Comparison of ENCODE assay signal across 17 cellular contexts in the genomic region with DNA sequence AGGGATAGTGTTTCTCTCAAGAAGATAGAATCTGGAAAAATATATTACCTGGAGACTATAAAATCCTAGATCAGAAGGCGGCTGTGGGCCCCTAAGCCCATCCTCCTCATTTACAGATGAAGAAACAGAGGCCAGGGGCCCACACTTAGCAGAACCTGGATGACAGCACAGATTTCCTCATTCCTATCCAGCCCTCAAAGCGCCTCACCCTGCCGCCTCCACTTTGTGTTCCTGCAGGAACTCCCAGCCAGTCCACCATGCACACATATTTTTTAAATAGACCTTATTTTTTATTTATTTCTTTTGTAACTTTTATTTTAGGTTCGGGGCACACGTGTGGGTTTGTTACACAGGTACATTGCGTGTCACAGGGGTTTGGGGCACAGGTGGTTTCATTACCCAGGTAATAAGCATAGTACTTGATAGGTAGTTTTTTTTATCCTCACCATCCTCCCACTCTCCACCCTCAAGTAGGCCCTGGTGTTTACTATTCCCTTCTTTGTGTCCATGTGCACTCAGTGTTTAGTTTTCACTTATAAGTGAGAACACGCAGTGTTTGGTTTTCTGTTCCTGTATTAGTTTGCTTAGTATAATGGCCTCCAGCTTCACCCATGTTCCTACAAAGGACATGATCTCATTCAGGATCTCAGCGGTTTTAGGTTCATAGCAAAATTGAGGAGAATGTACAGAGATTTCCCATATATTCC.
DNase-seq lines count a peak whose midpoint lies in the region; ATAC-seq and TF ChIP-seq lines count a peak whose summit lies in the region.
"Had no signal": no experiment of that assay in that cellular context is flagged by ENCODE, and none has a peak within 500 bp of the region (broad histone marks: within the 10 kb centered on the region; RNA-seq: fewer than 3 reads in every experiment).

No MANE protein-coding gene starts in this region.

- peaks cover 11% of the 10 kb centered on the region for H3K27me3 Mint-ChIP-seq in neural progenitor cell (ENCODE audit: insufficient read depth, low read depth)
- H3K27me3 Mint-ChIP-seq in naive thymus-derived CD4-positive, alpha-beta T cell = peaks cover 6 to 37% (median 30%) of the 10 kb centered on the region in 5 donors

- peaks cover 6% of the 10 kb centered on the region for H3F3A ChIP-seq in neural progenitor cell (ENCODE audit: low read depth)

- H2AFZ ChIP-seq in neural progenitor cell (replicated peaks) = peak overlapping the region; percentile 83

- no peak for TF ChIP-seq POLR2A in stomach (IDR thresholded peaks at IDR 0.05)

- intact Hi-C loops in naive thymus-derived CD4-positive, alpha-beta T cell (cut with micrococcal nuclease) = no loop called here
- intact Hi-C loops in stomach (cut with DNase I; ENCODE audit: low total_unique reads) = no loop called here

- DNase-seq in NCI-H345 (lab: John Stamatoyannopoulos, UW) (peak; percentile 11), NCI-H345 treated with DMSO at 0.1 percent for 48 hours (lab: John Stamatoyannopoulos, UW; ENCODE audit: unreplicated experiment) (no peak), NCI-H146 treated with DMSO at 0.1 percent for 48 hours (lab: John Stamatoyannopoulos, UW; ENCODE audit: unreplicated experiment) (peak; percentile 50), NCI-H774 (lab: John Stamatoyannopoulos, UW) (peak; percentile 48), neural progenitor cell (ENCODE audit: low spot score) (no peak), stomach (no peak)
- no peak for DNase-seq in naive thymus-derived CD4-positive, alpha-beta T cell
- DNase-seq: 8988T; AML-193; Caco-2; CD8-positive, alpha-beta memory T cell; DMS79 treated with DMSO at 0.1 percent for 48 hours; EL; GOT3; H9 had no signal

- H3K9me3 Mint-ChIP-seq in neural progenitor cell = peaks cover 23% of the 10 kb centered on the region
- H3K9me3 Mint-ChIP-seq in naive thymus-derived CD4-positive, alpha-beta T cell = peaks cover 0 to 13% (median 2%) of the 10 kb centered on the region in 11 donors
- H3K9me3 Mint-ChIP-seq: H9 had no signal

- CTCF ChIA-PET in naive thymus-derived CD4-positive, alpha-beta T cell (lab: Charles Lee) = no interaction called here

- H3K4me3 ChIP-seq in neural progenitor cell (no peak overlapping the region), stomach (no peak overlapping the region)
- no peak overlapping the region for H3K4me3 ChIP-seq in naive thymus-derived CD4-positive, alpha-beta T cell (ENCODE audit: low read length)
- H3K4me3 ChIP-seq: BLaER1 had no signal

- no peak overlapping the region for H3K27ac Mint-ChIP-seq in neural progenitor cell
- no peak overlapping the region for H3K27ac Mint-ChIP-seq in naive thymus-derived CD4-positive, alpha-beta T cell
- H3K27ac Mint-ChIP-seq: CD8-positive, alpha-beta memory T cell; H9 had no signal

- H3K27me3 ChIP-seq in neural progenitor cell = no peaks in the 10 kb centered on the region
- H3K27me3 ChIP-seq in naive thymus-derived CD4-positive, alpha-beta T cell (ENCODE audit: control insufficient read depth in 2 of 2, insufficient read depth in 2 of 2, low read length in 2 of 2) = no peaks in the 10 kb centered on the region
- no peaks in the 10 kb centered on the region for H3K27me3 ChIP-seq in stomach
- H3K27me3 ChIP-seq: BLaER1 had no signal

- POLR2A ChIA-PET in naive thymus-derived CD4-positive, alpha-beta T cell (lab: Charles Lee) = no interaction called here

- H3K79me2 ChIP-seq in neural progenitor cell (ENCODE audit: low read depth) = no peaks in the 10 kb centered on the region

- no peak overlapping the region for H3K4me2 ChIP-seq in neural progenitor cell
- H3K4me2 ChIP-seq: BLaER1 had no signal

- peaks cover 3% of the 10 kb centered on the region for H3K9me3 ChIP-seq in neural progenitor cell (ENCODE audit: low read depth)
- H3K9me3 ChIP-seq in naive thymus-derived CD4-positive, alpha-beta T cell (ENCODE audit: control insufficient read depth in 2 of 3, low read length in 3 of 3) = no peaks in the 10 kb centered on the region
- H3K9me3 ChIP-seq in stomach = peaks cover 0 to 5% (median 1%) of the 10 kb centered on the region in 4 donors
- H3K9me3 ChIP-seq: BLaER1, Caco-2 had no signal

- no peak for ATAC-seq in naive thymus-derived CD4-positive, alpha-beta T cell
- ATAC-seq in GM19455 (IDR thresholded peaks at IDR 0.05; ENCODE audit: unreplicated experiment) = no peak

- H3K36me3 Mint-ChIP-seq in neural progenitor cell = peaks cover 2% of the 10 kb centered on the region
- H3K36me3 Mint-ChIP-seq in naive thymus-derived CD4-positive, alpha-beta T cell = no peaks in the 10 kb centered on the region
- H3K36me3 Mint-ChIP-seq: CD8-positive, alpha-beta memory T cell had no signal

- H3K4me1 Mint-ChIP-seq in neural progenitor cell = peaks cover 21% of the 10 kb centered on the region
- peaks cover 0 to 1% (median 0%) of the 10 kb centered on the region in 7 donors for H3K4me1 Mint-ChIP-seq in naive thymus-derived CD4-positive, alpha-beta T cell

- no peaks in the 10 kb centered on the region for H4K20me1 ChIP-seq in neural progenitor cell (ENCODE audit: low read depth)
- H4K20me1 ChIP-seq: BLaER1 had no signal

- 80 to 87% (median 83%) methylated on average over 8 of the region's 8 CpGs for WGBS in stomach, 5 donors

- TF ChIP-seq CTCF in neural progenitor cell (IDR thresholded peaks at IDR 0.05) (no peak), stomach (IDR thresholded peaks at IDR 0.05) (no peak)

- H3K27ac ChIP-seq in neural progenitor cell (no peak overlapping the region), stomach (no peak overlapping the region)
- H3K27ac ChIP-seq in naive thymus-derived CD4-positive, alpha-beta T cell (ENCODE audit: low read depth, low read length) = no peak overlapping the region
- H3K27ac ChIP-seq: BLaER1 had no signal

- H3K36me3 ChIP-seq in neural progenitor cell (no peaks in the 10 kb centered on the region), stomach (no peaks in the 10 kb centered on the region)
- H3K36me3 ChIP-seq in naive thymus-derived CD4-positive, alpha-beta T cell (ENCODE audit: control insufficient read depth in 2 of 3, insufficient read depth in 3 of 3, low read length in 3 of 3) = no peaks in the 10 kb centered on the region
- H3K36me3 ChIP-seq: BLaER1 had no signal

- no peak for TF ChIP-seq EP300 in stomach (IDR thresholded peaks at IDR 0.05)

- no peak overlapping the region for H3K9ac ChIP-seq in neural progenitor cell
- H3K9ac ChIP-seq: BLaER1 had no signal

- peaks cover 16% of the 10 kb centered on the region for H3K4me1 ChIP-seq in neural progenitor cell
- no peaks in the 10 kb centered on the region for H3K4me1 ChIP-seq in naive thymus-derived CD4-positive, alpha-beta T cell (ENCODE audit: control insufficient read depth in 2 of 2, insufficient read depth in 2 of 2, low read length in 2 of 2)
- H3K4me1 ChIP-seq in stomach = peaks cover 0 to 4% (median 0%) of the 10 kb centered on the region in 4 donors
- H3K4me1 ChIP-seq: BLaER1, Caco-2 had no signal

- no peak overlapping the region for H3K4me3 Mint-ChIP-seq in neural progenitor cell
- H3K4me3 Mint-ChIP-seq in naive thymus-derived CD4-positive, alpha-beta T cell = no peak overlapping the region
- H3K4me3 Mint-ChIP-seq: CD8-positive, alpha-beta memory T cell; H9 had no signal

Comparison
In these comparisons a context has a peak if more than half of its experiments do, and no peak if none do; other contexts are left out.
1. DNase-seq: peak in NCI-H345 (single experiment), NCI-H146 treated with DMSO at 0.1 percent for 48 hours (single experiment) and NCI-H774 (single experiment); none in NCI-H345 treated with DMSO at 0.1 percent for 48 hours (single experiment), neural progenitor cell (single experiment), naive thymus-derived CD4-positive, alpha-beta T cell (0 of 9) and stomach (single experiment).